ENCODE assay signal across 8 cellular contexts in the genomic region with DNA sequence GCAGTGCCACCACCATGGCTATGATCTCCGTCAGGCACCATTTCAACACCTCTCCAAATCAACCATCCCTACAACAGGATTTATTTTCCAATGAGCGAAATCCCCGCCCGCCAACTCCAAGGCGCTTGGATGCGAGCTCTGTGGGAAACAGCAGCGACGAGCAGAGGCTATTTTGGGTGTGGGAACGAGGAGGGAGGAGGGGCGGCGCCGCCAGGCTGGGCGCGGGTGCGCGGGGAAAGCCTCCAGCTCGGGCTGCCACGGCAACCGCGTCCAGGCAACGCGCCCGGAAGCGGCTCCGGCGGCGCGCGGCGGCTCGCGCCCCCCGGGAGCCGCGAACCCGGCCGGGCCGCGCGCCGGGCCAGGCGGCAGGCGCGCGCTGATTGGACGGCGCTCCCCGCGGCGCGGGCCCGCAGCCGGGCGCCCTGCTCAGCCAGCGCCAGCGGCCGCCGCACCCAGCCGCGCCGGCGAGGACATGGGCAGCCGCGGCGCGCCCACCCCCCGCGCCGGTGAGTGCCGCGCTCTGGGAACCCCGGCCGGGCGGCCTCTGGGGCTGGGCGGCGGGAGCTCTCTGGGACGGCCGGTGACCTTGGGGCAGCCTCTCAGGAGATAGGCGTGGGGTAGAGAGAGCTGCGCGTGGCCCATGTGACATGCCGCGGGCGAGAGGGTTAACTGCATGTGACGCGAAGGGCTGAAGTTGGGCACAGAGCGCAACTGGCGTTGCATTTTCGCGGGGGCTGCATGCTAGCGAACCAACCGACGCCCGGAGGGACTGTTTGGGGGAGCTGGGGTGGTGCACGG. TPM values are rescaled to one million over a fixed set of nuclear protein-coding genes. Genes with fewer than 3 reads are reported as not detected.
DNase-seq lines count a peak whose midpoint lies in the region; ATAC-seq and TF ChIP-seq lines count a peak whose summit lies in the region.

A gene (plus strand): TSS at position 410 of the 798 bp plus-strand sequence. CDS start 20,441 bp downstream, outside the sequence.

- H3K4me3 ChIP-seq in colonic mucosa, result peak within 1 kb of the TSS; percentile 45

- no peaks in the 10 kb centered on the region for H3K27me3 ChIP-seq in colonic mucosa

- H3K27ac ChIP-seq in VCaP (peak within 1 kb of the TSS; percentile 65; the same call in 1 of the 2 replicates), colonic mucosa (no peak within 1 kb of the TSS)

- H3K36me3 ChIP-seq in colonic mucosa, result no peaks in the 10 kb centered on the region

- ATAC-seq in HG02571 (IDR thresholded peaks at IDR 0.05; ENCODE audit: unreplicated experiment), result peak; percentile 57

- TF ChIP-seq CTCF in VCaP (conservative IDR thresholded peaks at IDR 0.05) (no peak), colonic mucosa (IDR thresholded peaks at IDR 0.05) (no peak)

- H3K9ac ChIP-seq in colonic mucosa (ENCODE audit: low read depth in 2 of 2, low read length in 2 of 2), result peak within 1 kb of the TSS; percentile 63 to 81

- peaks cover 6% of the 10 kb centered on the region for H3K4me1 ChIP-seq in colonic mucosa

- intact Hi-C loops in colonic mucosa (cut with DNase I), result no loop called here

- no peaks in the 10 kb centered on the region for H3K9me3 ChIP-seq in colonic mucosa

- DNase-seq in SKM-1 treated with dmso at 0.1 percent for 144 hours (lab: John Stamatoyannopoulos, UW; ENCODE audit: unreplicated experiment) (peak; percentile 9), SKM-1 (lab: John Stamatoyannopoulos, UW; ENCODE audit: unreplicated experiment) (no peak), NCI-H1048 (lab: John Stamatoyannopoulos, UW) (peak; percentile 49), colonic mucosa (peak; percentile 88), left kidney (ENCODE audit: low read depth, low spot score) (peak; percentile 92)
- peak; percentile 26 to 71 for DNase-seq in stimulated activated CD4-positive, alpha-beta T cell treated with anti-CD3 and anti-CD28 coated beads, Interleukin-2, amount 100 ng/mL, for 24 hours

RNA-seq across cellular contexts. Expression of the gene that starts here (rescaled TPM):
- total RNA-seq in colonic mucosa, result 10 to 100 TPM in 1 of 2 donors, 1 to 10 TPM in 1; 6.4 to 18.8 TPM
